Comparison of ENCODE assay signal across 25 cellular contexts in the genomic region with DNA sequence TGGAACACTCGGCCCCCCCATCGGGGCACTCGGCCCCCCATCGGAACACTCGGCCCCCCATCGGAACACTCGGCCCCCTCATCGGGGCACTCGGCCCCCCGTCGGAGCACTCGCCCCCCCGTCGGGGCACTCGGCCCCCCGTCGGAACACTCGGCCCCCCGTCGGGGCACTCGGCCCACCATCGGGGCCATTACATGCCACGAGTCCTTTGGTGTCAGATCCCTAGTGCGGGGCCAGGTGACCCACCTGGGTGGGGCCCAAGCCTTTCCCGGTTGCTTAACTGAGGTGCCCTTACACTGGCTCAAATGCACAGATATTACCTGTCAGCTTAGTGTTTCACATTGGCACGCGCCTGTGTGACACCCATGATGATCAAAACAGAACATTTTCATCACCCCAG.
"Had no signal": no experiment of that assay in that cellular context is flagged by ENCODE, and none has a peak within 500 bp of the region (broad histone marks: within the 10 kb centered on the region; RNA-seq: fewer than 3 reads in every experiment).

No MANE protein-coding gene starts in this region.

- H3K4me1 ChIP-seq: adrenal gland, colonic mucosa had no signal

- H3K27ac ChIP-seq: adrenal gland, body of pancreas, colonic mucosa had no signal

- DNase-seq: activated CD4-positive, alpha-beta memory T cell treated with anti-CD3 and anti-CD28 coated beads for 36 hours; activated CD4-positive, alpha-beta T cell treated with anti-CD3 and anti-CD28 coated beads for 36 hours; activated CD4-positive, alpha-beta T cell treated with anti-CD3 and anti-CD28 coated beads, Interleukin-2, amount 10 ng/mL, durations not matched to agents 24 days and 14 days; activated CD4-positive, CD25-positive, alpha-beta regulatory T cell; activated CD4-positive, CD25-positive, alpha-beta regulatory T cell treated with anti-CD3 and anti-CD28 coated beads, Interleukin-2, amount 50 U/mL, for 72 hours; activated CD8-positive, alpha-beta memory T cell treated with anti-CD3 and anti-CD28 coated beads, Interleukin-2, amount 10 ng/mL, durations not matched to agents 7 days and 5 days; activated CD8-positive, alpha-beta memory T cell treated with anti-CD3 and anti-CD28 coated beads, Interleukin-2, amount 50 U/mL, for 4 hours; activated CD8-positive, alpha-beta T cell treated with anti-CD3 and anti-CD28 coated beads, Interleukin-2, amount 10 ng/mL, durations not matched to agents 7 days and 5 days; activated naive CD4-positive, alpha-beta T cell treated with anti-CD3 and anti-CD28 coated beads for 36 hours; activated naive CD8-positive, alpha-beta T cell treated with anti-CD3 and anti-CD28 coated beads for 36 hours; activated naive CD8-positive, alpha-beta T cell treated with anti-CD3 and anti-CD28 coated beads, Interleukin-2, amount 50 U/mL, for 24 hours; activated T-cell treated with anti-CD3 and anti-CD28 coated beads, Interleukin-2, amount 50 U/mL, for 24 hours; activated T-cell treated with anti-CD3 and anti-CD28 coated beads, Interleukin-2, amount 50 U/mL, for 72 hours; aorta; body of pancreas; central memory CD4-positive, alpha-beta T cell; cerebellar nuclear complex; colonic mucosa; effector memory CD4-positive, alpha-beta T cell; endodermal cell; foreskin fibroblast; T-helper 2 cell had no signal

- H3K4me3 ChIP-seq: adrenal gland, body of pancreas, colonic mucosa had no signal

- H3K27me3 ChIP-seq: adrenal gland, body of pancreas had no signal

- ATAC-seq: activated CD4-positive, alpha-beta T cell treated with anti-CD3 and anti-CD28 coated beads for 36 hours; activated CD8-positive, alpha-beta memory T cell treated with anti-CD3 and anti-CD28 coated beads, Interleukin-2, amount 10 ng/mL, durations not matched to agents 7 days and 5 days; activated CD8-positive, alpha-beta T cell treated with anti-CD3 and anti-CD28 coated beads, Interleukin-2, amount 10 ng/mL, durations not matched to agents 7 days and 5 days; activated naive CD8-positive, alpha-beta T cell treated with anti-CD3 and anti-CD28 coated beads, Interleukin-2, amount 50 U/mL, for 24 hours; activated T-cell treated with anti-CD3 and anti-CD28 coated beads, Interleukin-2, amount 50 U/mL, for 72 hours; body of pancreas; esophagus mucosa had no signal

- FAIRE-seq: frontal cortex had no signal

- H3K9me3 ChIP-seq: adrenal gland, body of pancreas, colonic mucosa had no signal
